8 cellular contexts compared by ENCODE assay signal in genomic region chr9:70412678-70413426, GRCh38. TPM values are rescaled to one million over a fixed set of nuclear protein-coding genes. Genes with fewer than 3 reads are reported as not detected.
A peak's percentile ranks its signal among the peaks of the same experiment; 100 is the strongest.
DNase-seq lines count a peak whose midpoint lies in the region; ATAC-seq lines count a peak whose summit lies in the region.

No MANE protein-coding gene starts in this region.

- peak overlapping the region; percentile 86 for H3K27ac ChIP-seq in SJCRH30
- peak overlapping the region; percentile 99 for H3K27ac ChIP-seq in adipose tissue (ENCODE audit: low read depth, low read length)

- WGBS in adipose tissue, 3 donors: 0 to 1% (median 0%) methylated on average over 55 of the region's 55 CpGs

- peak overlapping the region; percentile 67 for H3K4me3 ChIP-seq in SJCRH30
- H3K4me3 ChIP-seq in neuron (ENCODE audit: low read length): peak overlapping the region; percentile 49

- H3K9me3 ChIP-seq in SJCRH30 (replicated peaks) (no peaks in the 10 kb centered on the region), neuron (ENCODE audit: low read length) (peaks cover 4% of the 10 kb centered on the region)

- H3K27me3 ChIP-seq in SJCRH30: no peaks in the 10 kb centered on the region
- H3K27me3 ChIP-seq in neuron (ENCODE audit: insufficient read depth, low read length): peaks cover 57% of the 10 kb centered on the region

- H3K36me3 ChIP-seq in SJCRH30 (no peaks in the 10 kb centered on the region), neuron (ENCODE audit: insufficient read depth, low read length) (no peaks in the 10 kb centered on the region)

- H2AFZ ChIP-seq in neuron (ENCODE audit: low read depth, low read length): peak overlapping the region; percentile 64

- ATAC-seq in HG03159 (IDR thresholded peaks at IDR 0.05; ENCODE audit: unreplicated experiment) (peak; percentile 1), GM21529 (IDR thresholded peaks at IDR 0.05; ENCODE audit: unreplicated experiment) (no peak)

- peaks cover 11% of the 10 kb centered on the region for H3K4me1 ChIP-seq in SJCRH30
- H3K4me1 ChIP-seq in neuron (ENCODE audit: insufficient read depth, low read length): peaks cover 6% of the 10 kb centered on the region

- DNase-seq in D341Med (ENCODE audit: low spot score) (peak; percentile 62), SJCRH30 (peak; percentile 79), glomerular visceral epithelial cell (ENCODE audit: extremely low spot score) (peak; percentile 78), cortex of kidney (lab: John Stamatoyannopoulos, UW) (no peak)

RNA-seq across cellular contexts. Expression of gene KLF9, which starts 1.6 kb away (rescaled TPM):
- 13.4 and 14.4 TPM in 2 replicates for total RNA-seq in SJCRH30 (2014; rRNA removed; shearing (Covaris generic))
- 100 to 1,000 TPM in 1 of 3 donors, 10 to 100 TPM in 2; 23.1 to 115 (median 48.5) TPM for polyA plus RNA-seq in adipose tissue
